ENCODE assay signal across 8 cellular contexts in the genomic region with DNA sequence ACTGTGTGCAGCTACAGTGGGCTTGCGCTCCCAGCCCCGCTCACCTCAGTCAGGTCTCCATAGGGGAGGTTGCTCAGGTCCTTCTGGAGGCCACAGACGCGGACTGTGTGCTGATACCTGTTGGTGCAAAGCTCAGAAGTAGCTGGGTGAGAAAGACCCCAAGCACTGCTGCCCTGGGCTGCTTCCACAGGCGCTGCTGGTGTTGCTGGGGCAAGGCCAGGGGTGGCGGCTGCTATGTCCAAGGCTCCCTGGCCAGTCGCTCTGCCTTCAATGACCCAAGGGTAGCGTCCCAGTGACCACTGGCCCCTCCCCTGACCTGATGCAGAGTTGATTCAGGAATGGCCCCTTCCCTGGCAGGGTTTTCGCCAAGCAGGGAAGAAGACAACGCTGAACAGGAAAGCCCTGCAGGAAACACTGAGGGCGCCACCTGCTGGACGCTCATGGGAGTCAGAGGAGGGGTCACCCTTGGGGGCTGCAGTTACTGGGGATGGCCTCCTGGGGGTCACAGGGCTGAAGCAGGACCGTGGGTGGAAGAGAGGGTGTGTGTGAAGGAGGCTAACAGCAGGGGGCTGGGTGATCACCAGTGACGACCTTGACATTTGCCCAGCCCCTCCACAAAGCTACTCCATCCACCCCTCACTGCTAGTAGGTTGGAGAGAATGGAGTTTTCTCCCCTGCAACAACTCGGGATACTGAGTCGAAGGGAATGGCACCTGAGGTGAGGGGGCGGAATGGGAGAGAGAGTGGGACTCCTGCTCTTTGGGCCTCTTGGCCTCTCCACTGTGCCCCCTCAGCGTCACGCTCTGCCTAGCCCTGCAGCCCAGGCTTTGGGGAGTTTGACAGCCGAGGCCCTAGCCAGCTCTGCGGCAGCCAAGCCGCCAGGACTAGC. TPM values are rescaled to one million over a fixed set of nuclear protein-coding genes. Genes with fewer than 3 reads are reported as not detected.
DNase-seq lines count a peak whose midpoint lies in the region; ATAC-seq and TF ChIP-seq lines count a peak whose summit lies in the region.

No MANE protein-coding gene starts in this region.

- H2AFZ ChIP-seq in PC-3 (ENCODE audit: low read length), result no peak overlapping the region

- H3K27me3 Mint-ChIP-seq in activated T-cell treated with anti-CD3 and anti-CD28 coated beads, Interleukin-2, amount 50 U/mL, for 4 hours (ENCODE audit: low read depth), result peaks cover 3% of the 10 kb centered on the region
- H3K27me3 Mint-ChIP-seq in glutamatergic neuron (ENCODE audit: unreplicated experiment), result peaks cover 5% of the 10 kb centered on the region

- H3K4me3 Mint-ChIP-seq in activated T-cell treated with anti-CD3 and anti-CD28 coated beads, Interleukin-2, amount 50 U/mL, for 4 hours, result no peak overlapping the region
- H3K4me3 Mint-ChIP-seq in glutamatergic neuron (ENCODE audit: unreplicated experiment), result no peak overlapping the region

- no peak overlapping the region for H3K27ac Mint-ChIP-seq in glutamatergic neuron (ENCODE audit: unreplicated experiment)

- no peaks in the 10 kb centered on the region for H3K79me2 ChIP-seq in PC-3 (ENCODE audit: low read length)

- WGBS in heart left ventricle, 4 donors, result 72 to 78% (median 74%) methylated on average over 16 to 22 of the region's 22 CpGs

- CTCF ChIA-PET in PC-3 (lab: Charles Lee), result no interaction called here

- peak in 3 of 4 donors; percentile 13 to 44 (median 25) for ATAC-seq in heart left ventricle
- no peak for ATAC-seq in Right ventricle myocardium superior (ENCODE audit: poor library complexity)
- peak; percentile 83 for ATAC-seq in HG02943 (IDR thresholded peaks at IDR 0.05; ENCODE audit: low read depth, unreplicated experiment)
- ATAC-seq in PC-3, result peak; percentile 43; the same call in 1 of the 2 replicates
- ATAC-seq in activated T-cell treated with anti-CD3 and anti-CD28 coated beads, Interleukin-2, amount 50 U/mL, for 4 hours, result peak; percentile 80 to 81

- H3K27ac ChIP-seq in heart left ventricle (no peak overlapping the region), PC-3 (ENCODE audit: low read length) (no peak overlapping the region)

- H3K4me3 ChIP-seq in heart left ventricle, result no peak overlapping the region
- no peak overlapping the region for H3K4me3 ChIP-seq in PC-3 (ENCODE audit: low read length)

- TF ChIP-seq POLR2A in heart left ventricle (IDR thresholded peaks at IDR 0.05), result no peak

- DNase-seq in heart left ventricle (peak in 3 of 5 donors; percentile 27 to 71 (median 49)), Right ventricle myocardium superior (no peak), PC-3 (peak; percentile 56), glutamatergic neuron (peak; percentile 93), GF-D8 (lab: John Stamatoyannopoulos, UW) (no peak)
- DNase-seq in activated T-cell treated with anti-CD3 and anti-CD28 coated beads, Interleukin-2, amount 50 U/mL, for 4 hours, result peak; percentile 33
- DNase-seq in stimulated activated CD4-positive, alpha-beta T cell treated with anti-CD3 and anti-CD28 coated beads, Interleukin-12 subunit alpha, Interleukin-12 subunit beta, amount 100 ng/mL, for 24 hours (ENCODE audit: low read depth in 2 of 2), result peak; percentile 16 to 53

- intact Hi-C loops in heart left ventricle (cut with DNase I), result no loop called here
- intact Hi-C loops in Right ventricle myocardium superior (cut with DNase I), result no loop called here
- intact Hi-C loops in PC-3 (cut with micrococcal nuclease), result no loop called here

- POLR2A ChIA-PET in PC-3 (lab: Charles Lee; ENCODE audit: unreplicated experiment), result no interaction called here

- H3K4me1 ChIP-seq in heart left ventricle, result peaks cover 0 to 13% (median 2%) of the 10 kb centered on the region in 12 donors
- peaks cover 7% of the 10 kb centered on the region for H3K4me1 ChIP-seq in PC-3 (ENCODE audit: insufficient read depth, low read length)

- peak; percentile 45 to 66 (median 58) for TF ChIP-seq CTCF in heart left ventricle (IDR thresholded peaks at IDR 0.05)
- TF ChIP-seq CTCF in PC-3 (conservative IDR thresholded peaks at IDR 0.05; ENCODE audit: low read depth, low read length), result peak; percentile 85
- peak; percentile 99 for TF ChIP-seq CTCF in glutamatergic neuron (IDR thresholded peaks at IDR 0.05; ENCODE audit: partially characterized antibody, unreplicated experiment)

- H3K4me1 Mint-ChIP-seq in activated T-cell treated with anti-CD3 and anti-CD28 coated beads, Interleukin-2, amount 50 U/mL, for 4 hours (ENCODE audit: low read depth), result peaks cover 1% of the 10 kb centered on the region
- H3K4me1 Mint-ChIP-seq in glutamatergic neuron (ENCODE audit: low read depth, unreplicated experiment), result peaks cover 1% of the 10 kb centered on the region

- no peaks in the 10 kb centered on the region for H3F3A ChIP-seq in PC-3 (ENCODE audit: low read length, unreplicated experiment)

- no peak overlapping the region for H3K9ac ChIP-seq in PC-3 (ENCODE audit: low read length)

- no peaks in the 10 kb centered on the region for H3K9me3 ChIP-seq in heart left ventricle
- H3K9me3 ChIP-seq in PC-3 (ENCODE audit: low read length), result no peaks in the 10 kb centered on the region

- no peaks in the 10 kb centered on the region for H3K36me3 ChIP-seq in heart left ventricle
- H3K36me3 ChIP-seq in PC-3 (ENCODE audit: low read depth, low read length), result no peaks in the 10 kb centered on the region

- H3K9me2 ChIP-seq in PC-3 (replicated peaks; ENCODE audit: low read length), result no peaks in the 10 kb centered on the region

- no peaks in the 10 kb centered on the region for H4K20me1 ChIP-seq in PC-3 (ENCODE audit: low read length)

- H3K27me3 ChIP-seq in heart left ventricle, result no peaks in the 10 kb centered on the region
- no peaks in the 10 kb centered on the region for H3K27me3 ChIP-seq in PC-3 (ENCODE audit: low read length)

- no peak overlapping the region for H3K4me2 ChIP-seq in PC-3 (ENCODE audit: low read length)

- no peaks in the 10 kb centered on the region for H3K9me3 Mint-ChIP-seq in activated T-cell treated with anti-CD3 and anti-CD28 coated beads, Interleukin-2, amount 50 U/mL, for 4 hours
- H3K9me3 Mint-ChIP-seq in glutamatergic neuron (ENCODE audit: unreplicated experiment), result peaks cover 2% of the 10 kb centered on the region

- H3K36me3 Mint-ChIP-seq in activated T-cell treated with anti-CD3 and anti-CD28 coated beads, Interleukin-2, amount 50 U/mL, for 4 hours (ENCODE audit: insufficient read depth), result no peaks in the 10 kb centered on the region
- H3K36me3 Mint-ChIP-seq in glutamatergic neuron (ENCODE audit: unreplicated experiment), result no peaks in the 10 kb centered on the region

- no TSS peak for BruUV-seq in PC-3 (replicated peaks; lab: Mats Ljungman, UMichigan)

RNA-seq across cellular contexts. Expression of a gene that starts 38.3 kb away (rescaled TPM):
- under 1 TPM in 3 of 9 donors, not detected in 6; 0.09 to 0.27 (median 0.12) TPM for total RNA-seq in heart left ventricle
- under 1 TPM in 1 of 2 donors, not detected in 1; 0.08 TPM for polyA plus RNA-seq in heart left ventricle
- total RNA-seq in Right ventricle myocardium superior, result not detected
- not detected in 2 replicates for total RNA-seq in PC-3 (2014; rRNA removed)
- not detected for total RNA-seq in activated T-cell treated with anti-CD3 and anti-CD28 coated beads, Interleukin-2, amount 50 U/mL, for 4 hours
- not detected for total RNA-seq in glutamatergic neuron (ENCODE audit: unreplicated experiment)

Comparison
In these comparisons a context has a peak if more than half of its experiments do, and no peak if none do; other contexts are left out.
1. DNase-seq: peak in heart left ventricle (3 of 5), PC-3 (single experiment), activated T-cell treated with anti-CD3 and anti-CD28 coated beads, Interleukin-2, amount 50 U/mL, for 4 hours (single experiment), glutamatergic neuron (single experiment) and stimulated activated CD4-positive, alpha-beta T cell treated with anti-CD3 and anti-CD28 coated beads, Interleukin-12 subunit alpha, Interleukin-12 subunit beta, amount 100 ng/mL, for 24 hours (2 of 2); none in Right ventricle myocardium superior (single experiment) and GF-D8 (single experiment).
2. Peak in every context shown above with its lines, with median percentiles within 50 percentile points of each other: CTCF ChIP-seq.